In the genomic region with DNA sequence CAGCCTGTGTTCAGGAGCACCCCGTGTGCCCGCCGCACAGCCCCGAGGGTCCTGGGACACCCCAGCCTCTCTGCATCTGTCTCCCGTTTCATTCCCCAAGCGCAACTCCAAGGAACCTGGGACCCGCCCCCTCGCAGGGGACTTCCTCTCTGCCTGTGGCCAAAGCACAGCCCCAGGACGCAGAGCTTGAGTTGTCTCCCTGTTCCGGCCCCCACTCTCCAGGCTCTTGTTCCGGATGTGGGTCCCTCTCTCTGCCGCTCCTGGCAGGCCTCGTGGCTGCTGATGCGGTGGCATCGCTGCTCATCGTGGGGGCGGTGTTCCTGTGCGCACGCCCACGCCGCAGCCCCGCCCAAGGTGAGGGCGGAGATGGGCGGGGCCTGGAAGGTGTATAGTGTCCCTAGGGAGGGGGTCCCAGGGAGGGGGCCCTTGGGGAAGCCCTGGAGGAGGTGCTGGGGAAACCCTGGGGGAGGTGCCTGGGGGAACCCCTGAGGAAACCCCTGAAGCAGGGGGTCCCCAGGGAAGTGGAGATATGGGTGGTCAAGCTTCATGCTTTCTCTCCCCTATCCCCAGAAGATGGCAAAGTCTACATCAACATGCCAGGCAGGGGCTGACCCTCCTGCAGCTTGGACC, we compare ENCODE assay signal across 8 cellular contexts. TPM values are rescaled to one million over a fixed set of nuclear protein-coding genes. Genes with fewer than 3 reads are reported as not detected.
DNase-seq lines count a peak whose midpoint lies in the region; ATAC-seq and TF ChIP-seq lines count a peak whose summit lies in the region.

No MANE protein-coding gene starts in this region.

- H3K4me1 ChIP-seq in lower lobe of right lung, result peaks cover 38% of the 10 kb centered on the region

- DNase-seq in GM12865 (ENCODE audit: low read depth), result peak; percentile 96
- peak; percentile 14 to 80 for DNase-seq in NCI-H526 (lab: John Stamatoyannopoulos, UW)
- peak; percentile 86 to 89 for DNase-seq in activated CD4-positive, alpha-beta T cell treated with anti-CD3 and anti-CD28 coated beads, Interleukin-2, amount 50 U/mL, for 48 hours
- peak in 9 of 10 donors; percentile 31 to 77 (median 65) for DNase-seq in dorsolateral prefrontal cortex
- peak; percentile 94 for DNase-seq in lower lobe of right lung
- peak; percentile 75 for DNase-seq in stimulated activated CD8-positive, alpha-beta memory T cell treated with anti-CD3 and anti-CD28 coated beads, Interleukin-12 subunit alpha, Interleukin-12 subunit beta, amount 100 ng/mL, for 24 hours (ENCODE audit: extremely low read depth)

- peak overlapping the region in 48 of 59 donors; percentile 15 to 92 (median 64) for H3K27ac ChIP-seq in dorsolateral prefrontal cortex
- peak overlapping the region; percentile 73 for H3K27ac ChIP-seq in lower lobe of right lung

- H3K4me3 ChIP-seq in GM12865 (ENCODE audit: low read depth, low read length), result peak overlapping the region; percentile 99
- H3K4me3 ChIP-seq in dorsolateral prefrontal cortex, result peak overlapping the region in 35 of 59 donors; percentile 1 to 48 (median 25)
- peak overlapping the region; percentile 40 for H3K4me3 ChIP-seq in lower lobe of right lung

- no peaks in the 10 kb centered on the region for H3K36me3 ChIP-seq in lower lobe of right lung

- ATAC-seq in HG02798 (IDR thresholded peaks at IDR 0.05; ENCODE audit: poor library complexity, unreplicated experiment) (peak; percentile 41), lower lobe of right lung (peak; percentile 31 to 69), HG02884 (IDR thresholded peaks at IDR 0.05; ENCODE audit: unreplicated experiment) (no peak)

- TF ChIP-seq CTCF in GM12865 (IDR thresholded peaks at IDR 0.05; ENCODE audit: insufficient read depth, low read depth, low read length, missing control alignments) (no peak), dorsolateral prefrontal cortex (IDR thresholded peaks at IDR 0.05 in 54 of 56, conservative IDR thresholded peaks at IDR 0.05 in 2 of 56; ENCODE audit: low read depth in 1 of 56, partially characterized antibody in 56 of 56) (no peak), lower lobe of right lung (IDR thresholded peaks at IDR 0.05) (no peak)

- H3K27me3 ChIP-seq in dorsolateral prefrontal cortex, result no peaks in the 10 kb centered on the region
- no peaks in the 10 kb centered on the region for H3K27me3 ChIP-seq in lower lobe of right lung (ENCODE audit: low read depth)

- H3K9me3 ChIP-seq in lower lobe of right lung, result no peaks in the 10 kb centered on the region

- intact Hi-C loops in dorsolateral prefrontal cortex (cut with DNase I), result no loop called here
- intact Hi-C loops in lower lobe of right lung (cut with DNase I), result no loop called here

RNA-seq across cellular contexts. Expression of gene HCST, which starts 1.3 kb away (rescaled TPM):
- total RNA-seq in dorsolateral prefrontal cortex, result 10 to 100 TPM in 16 of 120 experiments, 1 to 10 TPM in 100, under 1 TPM in 2, not detected in 2; 0.91 to 23.2 (median 5.7) TPM
- 43.3 TPM for total RNA-seq in lower lobe of right lung

RNA-seq across cellular contexts. Expression of gene NFKBID, which starts 3.3 kb away (rescaled TPM):
- 10 to 100 TPM in 58 of 120 experiments, 1 to 10 TPM in 62; 4.0 to 22.7 (median 9.9) TPM for total RNA-seq in dorsolateral prefrontal cortex
- 17.2 TPM for total RNA-seq in lower lobe of right lung

RNA-seq across cellular contexts. Expression of gene TYROBP, which starts 4.4 kb away (rescaled TPM):
- 10 to 100 TPM in 111 of 120 experiments, 1 to 10 TPM in 9; 4.0 to 78.1 (median 21.7) TPM for total RNA-seq in dorsolateral prefrontal cortex
- 460 TPM for total RNA-seq in lower lobe of right lung

RNA-seq across cellular contexts. Expression of gene LRFN3, which starts 32.5 kb away (rescaled TPM):
- 10 to 100 TPM; 14.6 to 42.1 (median 25.6) TPM for total RNA-seq in dorsolateral prefrontal cortex
- total RNA-seq in lower lobe of right lung, result 14.6 TPM

RNA-seq across cellular contexts. Expression of gene APLP1, which starts 35.3 kb away (rescaled TPM):
- total RNA-seq in dorsolateral prefrontal cortex (1,000 to 10,000 TPM in 76 of 120 experiments, 100 to 1,000 TPM in 44; 448 to 2,969 (median 1,100) TPM), lower lobe of right lung (2.1 TPM)

Comparison
In these comparisons a context has a peak if more than half of its experiments do, and no peak if none do; other contexts are left out.
1. H3K4me3 ChIP-seq: peak in every context shown above with its lines; median percentile 99 in GM12865; 40 in lower lobe of right lung; 25 in dorsolateral prefrontal cortex.